21 cellular contexts compared by ENCODE assay signal in genomic region chr2:215905691-215906090, GRCh38.
"Had no signal": no experiment of that assay in that cellular context is flagged by ENCODE, and none has a peak within 500 bp of the region (broad histone marks: within the 10 kb centered on the region; RNA-seq: fewer than 3 reads in every experiment).

No MANE protein-coding gene starts in this region.

- H3K36me3 ChIP-seq: SJCRH30 had no signal

- H3K4me1 ChIP-seq: SJCRH30 had no signal

- H3K27me3 ChIP-seq: SJCRH30 had no signal

- H3K9me3 ChIP-seq: SJCRH30 had no signal

- H3K27ac ChIP-seq: SJCRH30 had no signal

- DNase-seq: IMR-90, Kasumi-1, KG1, MV-4-11, NCI-H1048, NCI-H1105, NCI-H1417, NCI-H1436 treated with DMSO at 0.1 percent for 48 hours, NCI-H1694, NCI-H187 treated with DMSO at 0.1 percent for 48 hours, NCI-H2029 treated with DMSO at 0.1 percent for 48 hours, NCI-H2227 treated with DMSO at 0.1 percent for 48 hours, NCI-H524, NCI-H526 treated with DMSO at 0.1 percent for 48 hours, PC-3, SHP77 treated with DMSO at 0.1 percent for 48 hours, SJCRH30, T-helper 1 cell had no signal

- H3K4me3 ChIP-seq: SJCRH30 had no signal

- ATAC-seq: Panc1, PC-3, Right ventricle myocardium inferior, SK-N-SH treated with all-trans-retinoic acid at 6 μM for 48 hours had no signal
